In genomic region chr6:70797625-70798024, GRCh38 we compare ENCODE assay signal across 12 cellular contexts.
DNase-seq lines count a peak whose midpoint lies in the region; ATAC-seq lines count a peak whose summit lies in the region.
"Had no signal": no experiment of that assay in that cellular context is flagged by ENCODE, and none has a peak within 500 bp of the region (broad histone marks: within the 10 kb centered on the region; RNA-seq: fewer than 3 reads in every experiment).

No MANE protein-coding gene starts in this region.

- no peaks in the 10 kb centered on the region for H3K27me3 Mint-ChIP-seq in activated CD4-positive, alpha-beta T cell treated with anti-CD3 and anti-CD28 coated beads for 36 hours
- no peaks in the 10 kb centered on the region for H3K27me3 Mint-ChIP-seq in activated T-helper 17 cell treated with anti-CD3 and anti-CD28 coated beads, Interleukin-2, amount 50 U/mL, for 72 hours
- no peaks in the 10 kb centered on the region for H3K27me3 Mint-ChIP-seq in stimulated activated naive B cell treated with anti-CD40 and anti-IgM and Interleukin-4, amounts not matched to agents 10 μg/mL and 1 μg/mL and 100 μg/mL, for 72 hours
- H3K27me3 Mint-ChIP-seq: activated B cell treated with CpG ODN at 0.5 μM for 24 hours had no signal

- no peak overlapping the region for H3K4me3 Mint-ChIP-seq in activated CD4-positive, alpha-beta T cell treated with anti-CD3 and anti-CD28 coated beads for 36 hours
- no peak overlapping the region for H3K4me3 Mint-ChIP-seq in activated T-helper 17 cell treated with anti-CD3 and anti-CD28 coated beads, Interleukin-2, amount 50 U/mL, for 72 hours
- H3K4me3 Mint-ChIP-seq in stimulated activated naive B cell treated with anti-CD40 and anti-IgM and Interleukin-4, amounts not matched to agents 10 μg/mL and 1 μg/mL and 100 μg/mL, for 72 hours = no peak overlapping the region
- H3K4me3 Mint-ChIP-seq: activated B cell treated with CpG ODN at 0.5 μM for 24 hours had no signal

- intact Hi-C loops in activated CD4-positive, alpha-beta T cell treated with anti-CD3 and anti-CD28 coated beads for 36 hours (cut with DNase I, micrococcal nuclease) = no loop called here

- H3K36me3 Mint-ChIP-seq in activated CD4-positive, alpha-beta T cell treated with anti-CD3 and anti-CD28 coated beads for 36 hours (ENCODE audit: low read depth) = peaks cover 46% of the 10 kb centered on the region
- peaks cover 67% of the 10 kb centered on the region for H3K36me3 Mint-ChIP-seq in activated T-helper 17 cell treated with anti-CD3 and anti-CD28 coated beads, Interleukin-2, amount 50 U/mL, for 72 hours (ENCODE audit: low read depth)
- peaks cover 38 to 48% of the 10 kb centered on the region in 2 donors for H3K36me3 Mint-ChIP-seq in stimulated activated naive B cell treated with anti-CD40 and anti-IgM and Interleukin-4, amounts not matched to agents 10 μg/mL and 1 μg/mL and 100 μg/mL, for 72 hours

- POLR2A ChIA-PET in activated CD4-positive, alpha-beta T cell treated with anti-CD3 and anti-CD28 coated beads for 36 hours (lab: Charles Lee) = no interaction called here

- no peak overlapping the region for H3K27ac Mint-ChIP-seq in activated CD4-positive, alpha-beta T cell treated with anti-CD3 and anti-CD28 coated beads for 36 hours
- H3K27ac Mint-ChIP-seq in activated T-helper 17 cell treated with anti-CD3 and anti-CD28 coated beads, Interleukin-2, amount 50 U/mL, for 72 hours = no peak overlapping the region
- no peak overlapping the region for H3K27ac Mint-ChIP-seq in stimulated activated naive B cell treated with anti-CD40 and anti-IgM and Interleukin-4, amounts not matched to agents 10 μg/mL and 1 μg/mL and 100 μg/mL, for 72 hours
- H3K27ac Mint-ChIP-seq: activated B cell treated with CpG ODN at 0.5 μM for 24 hours had no signal

- peaks cover 21% of the 10 kb centered on the region for H3K4me1 Mint-ChIP-seq in activated CD4-positive, alpha-beta T cell treated with anti-CD3 and anti-CD28 coated beads for 36 hours
- peaks cover 39% of the 10 kb centered on the region for H3K4me1 Mint-ChIP-seq in activated T-helper 17 cell treated with anti-CD3 and anti-CD28 coated beads, Interleukin-2, amount 50 U/mL, for 72 hours
- H3K4me1 Mint-ChIP-seq in stimulated activated naive B cell treated with anti-CD40 and anti-IgM and Interleukin-4, amounts not matched to agents 10 μg/mL and 1 μg/mL and 100 μg/mL, for 72 hours = peaks cover 6 to 25% of the 10 kb centered on the region in 2 donors

- ATAC-seq in activated CD4-positive, alpha-beta T cell treated with anti-CD3 and anti-CD28 coated beads for 36 hours = peak; percentile 61
- ATAC-seq in GM21576 (IDR thresholded peaks at IDR 0.05; ENCODE audit: unreplicated experiment) (peak; percentile 97), HG03095 (IDR thresholded peaks at IDR 0.05; ENCODE audit: unreplicated experiment) (peak; percentile 97)
- peak; percentile 61 for ATAC-seq in activated T-helper 17 cell treated with anti-CD3 and anti-CD28 coated beads, Interleukin-2, amount 50 U/mL, for 72 hours (replicated peaks)
- ATAC-seq in stimulated activated naive B cell treated with anti-CD40 and anti-IgM and Interleukin-4, amounts not matched to agents 10 μg/mL and 1 μg/mL and 100 μg/mL, for 72 hours (replicated peaks) = no peak
- ATAC-seq: K562 had no signal

- peaks cover 7% of the 10 kb centered on the region for H3K9me3 Mint-ChIP-seq in activated CD4-positive, alpha-beta T cell treated with anti-CD3 and anti-CD28 coated beads for 36 hours (ENCODE audit: low read depth)
- peaks cover 5% of the 10 kb centered on the region for H3K9me3 Mint-ChIP-seq in activated T-helper 17 cell treated with anti-CD3 and anti-CD28 coated beads, Interleukin-2, amount 50 U/mL, for 72 hours
- peaks cover 6 to 10% of the 10 kb centered on the region in 2 donors for H3K9me3 Mint-ChIP-seq in stimulated activated naive B cell treated with anti-CD40 and anti-IgM and Interleukin-4, amounts not matched to agents 10 μg/mL and 1 μg/mL and 100 μg/mL, for 72 hours

- DNase-seq in activated CD4-positive, alpha-beta T cell treated with anti-CD3 and anti-CD28 coated beads for 36 hours = no peak
- DNase-seq in activated CD4-positive, alpha-beta T cell treated with anti-CD3 and anti-CD28 coated beads for 48 hours = no peak
- no peak for DNase-seq in T-helper 9 cell
- DNase-seq in stimulated activated naive B cell treated with anti-CD40 and anti-IgM and Interleukin-4, amounts not matched to agents 10 μg/mL and 1 μg/mL and 100 μg/mL, for 72 hours = no peak
- DNase-seq in NCI-H1436 treated with DMSO at 0.1 percent for 48 hours (lab: John Stamatoyannopoulos, UW) = no peak
- DNase-seq: activated B cell treated with CpG ODN at 0.5 μM for 24 hours; activated naive CD4-positive, alpha-beta T cell treated with anti-CD3 and anti-CD28 coated beads, Interleukin-2, amount 50 U/mL, for 16 hours; NCI-H2107 had no signal

- CTCF ChIA-PET in activated CD4-positive, alpha-beta T cell treated with anti-CD3 and anti-CD28 coated beads for 36 hours (lab: Charles Lee) = no interaction called here

Comparison
In these comparisons a context has a peak if more than half of its experiments do, and no peak if none do; other contexts are left out.
1. ATAC-seq: peak in activated CD4-positive, alpha-beta T cell treated with anti-CD3 and anti-CD28 coated beads for 36 hours (single experiment), GM21576 (single experiment), HG03095 (single experiment) and activated T-helper 17 cell treated with anti-CD3 and anti-CD28 coated beads, Interleukin-2, amount 50 U/mL, for 72 hours (single experiment); none in stimulated activated naive B cell treated with anti-CD40 and anti-IgM and Interleukin-4, amounts not matched to agents 10 μg/mL and 1 μg/mL and 100 μg/mL, for 72 hours (0 of 2).